8 cellular contexts compared by ENCODE assay signal in genomic region chr16:72066747-72067146, GRCh38. TPM values are rescaled to one million over a fixed set of nuclear protein-coding genes. Genes with fewer than 3 reads are reported as not detected.
A peak's percentile ranks its signal among the peaks of the same experiment; 100 is the strongest.
DNase-seq lines count a peak whose midpoint lies in the region; ATAC-seq, FAIRE-seq and TF ChIP-seq lines count a peak whose summit lies in the region.

No MANE protein-coding gene starts in this region.

- H4K20me1 ChIP-seq in HepG2 (ENCODE audit: insufficient read depth, low read length), result no peaks in the 10 kb centered on the region

- in situ Hi-C loops in HepG2 (cut with HindIII; ENCODE audit: extremely low pct_ligation_motif_present, low pct_unique_long_range_greater_than_20kb), result loop anchor here (5.0 kb wide), 1 partner anchor 36 kb away; no protein-coding TSS in a partner anchor

- TF ChIP-seq POLR2A in HepG2 (IDR thresholded peaks at IDR 0.05; ENCODE audit: insufficient read depth in 1 of 2, low read depth in 2 of 2, low read length in 2 of 2), result no peak

- no peak overlapping the region for H3K4me3 ChIP-seq in CD4-positive, alpha-beta memory T cell (ENCODE audit: low read length in 2 of 2)
- no peak overlapping the region for H3K4me3 ChIP-seq in HepG2 (replicated peaks in 1 of 3; ENCODE audit: insufficient read depth in 1 of 3, low read depth in 2 of 3, low read length in 3 of 3)

- TF ChIP-seq CTCF in chondrocyte (IDR thresholded peaks at IDR 0.05) (peak; percentile 80), HepG2 (CRISPR knock-in tag; IDR thresholded peaks at IDR 0.05) (peak; percentile 85)

- H3K9me3 Mint-ChIP-seq in CD4-positive, alpha-beta memory T cell, result peaks cover 0 to 2% (median 0%) of the 10 kb centered on the region in 8 donors
- H3K9me3 Mint-ChIP-seq in chondrocyte (ENCODE audit: low read depth), result no peaks in the 10 kb centered on the region

- FAIRE-seq in HepG2 (lab: Jason Lieb, UNC), result peak; percentile 79

- no peaks in the 10 kb centered on the region for H3K4me1 ChIP-seq in CD4-positive, alpha-beta memory T cell (ENCODE audit: insufficient read depth, low read length)
- H3K4me1 ChIP-seq in HepG2 (ENCODE audit: insufficient read depth, low read length), result peaks cover 78% of the 10 kb centered on the region

- TF ChIP-seq RAD21 in HepG2 (CRISPR knock-in tag; IDR thresholded peaks at IDR 0.05), result peak; percentile 87

- ATAC-seq in GM19043 (IDR thresholded peaks at IDR 0.05; ENCODE audit: low read depth, unreplicated experiment) (peak; percentile 56), HepG2 (peak; percentile 44), HG03439 (IDR thresholded peaks at IDR 0.05; ENCODE audit: unreplicated experiment) (no peak), HG03342 (IDR thresholded peaks at IDR 0.05; ENCODE audit: unreplicated experiment) (no peak), HG03097 (IDR thresholded peaks at IDR 0.05; ENCODE audit: low FRiP score, unreplicated experiment) (no peak)

- H3K36me3 Mint-ChIP-seq in CD4-positive, alpha-beta memory T cell, result peaks cover 3 to 17% of the 10 kb centered on the region in 2 donors
- peaks cover 4% of the 10 kb centered on the region for H3K36me3 Mint-ChIP-seq in chondrocyte (ENCODE audit: low read depth)

- no peaks in the 10 kb centered on the region for H3K27me3 ChIP-seq in CD4-positive, alpha-beta memory T cell (ENCODE audit: insufficient read depth, low read length)
- H3K27me3 ChIP-seq in HepG2 (ENCODE audit: control insufficient read depth in 1 of 2, insufficient read depth in 2 of 2, low read length in 2 of 2), result no peaks in the 10 kb centered on the region

- 7% methylated on average over 1 of the region's 1 CpG for WGBS in HepG2 (ENCODE audit: low lambda C conversion rate)

- POLR2A ChIA-PET in CD4-positive, alpha-beta memory T cell (lab: Charles Lee; ENCODE audit: partially characterized antibody), result no interaction called here
- POLR2A ChIA-PET in HepG2 (lab: Yijun Ruan, JAX), result interaction anchor here (0.6 to 4.0 kb wide), 7 partner anchors 12 to 103 kb away, joined by 3 to 36 read pairs (median 5); partner anchors contain the start of genes DHX38, HP and TXNL4B

- H3K4me1 Mint-ChIP-seq in CD4-positive, alpha-beta memory T cell, result peaks cover 0 to 2% (median 0%) of the 10 kb centered on the region in 4 donors
- H3K4me1 Mint-ChIP-seq in chondrocyte (ENCODE audit: low read depth), result no peaks in the 10 kb centered on the region

- TF ChIP-seq EP300 in HepG2 (IDR thresholded peaks at IDR 0.05; ENCODE audit: low read depth in 2 of 2, low read length in 2 of 2) (no peak), HepG2 (CRISPR knock-in tag; IDR thresholded peaks at IDR 0.05; ENCODE audit: borderline replicate concordance) (no peak)

- no peak overlapping the region for H3K9ac ChIP-seq in HepG2 (ENCODE audit: insufficient read depth, low read depth, low read length)

- no TSS peak for BruUV-seq in HepG2 (replicated peaks; lab: Mats Ljungman, UMichigan)

- H3K4me2 ChIP-seq in HepG2 (ENCODE audit: low read depth, low read length), result no peak overlapping the region

- peak overlapping the region in 1 of 7 donors; percentile 29 for H3K27ac Mint-ChIP-seq in CD4-positive, alpha-beta memory T cell
- no peak overlapping the region for H3K27ac Mint-ChIP-seq in chondrocyte (ENCODE audit: unreplicated experiment)

- no peaks in the 10 kb centered on the region for H3K27me3 Mint-ChIP-seq in CD4-positive, alpha-beta memory T cell
- H3K27me3 Mint-ChIP-seq in chondrocyte (ENCODE audit: low read depth), result peaks cover 1% of the 10 kb centered on the region

- H3K9me3 ChIP-seq in CD4-positive, alpha-beta memory T cell (ENCODE audit: control insufficient read depth in 1 of 2, low read length in 2 of 2), result no peaks in the 10 kb centered on the region
- H3K9me3 ChIP-seq in HepG2 (ENCODE audit: low read length), result 0 out of 2 replicates have a peak, but pooled peaks cover 4% of the 10 kb centered on the region

- no peak overlapping the region for H3K27ac ChIP-seq in CD4-positive, alpha-beta memory T cell (ENCODE audit: low read depth, low read length)
- H3K27ac ChIP-seq in HepG2 (ENCODE audit: extremely low read length, insufficient read depth, low read length), result no peak overlapping the region

- CTCF ChIA-PET in CD4-positive, alpha-beta memory T cell (lab: Charles Lee; ENCODE audit: partially characterized antibody), result interaction anchor here (0.9 to 1.6 kb wide), 6 partner anchors 9 to 33 kb away, joined by 3 to 9 read pairs (median 4); no protein-coding TSS in a partner anchor
- CTCF ChIA-PET in HepG2 (lab: Yijun Ruan, JAX; ENCODE audit: low intra/inter-chr PET ratio, low total read pairs), result interaction anchor here (1.1 to 5.2 kb wide), 6 partner anchors 24 to 34 kb away, joined by 3 to 58 read pairs (median 4); partner anchors contain the start of genes DHX38 and TXNL4B

- intact Hi-C loops in CD4-positive, alpha-beta memory T cell (cut with micrococcal nuclease), result loop anchor here (1.0 kb wide), 1 partner anchor 33 kb away; no protein-coding TSS in a partner anchor
- intact Hi-C loops in HepG2 (cut with micrococcal nuclease; ENCODE audit: unreplicated experiment), result loop anchor here (1.0 to 2.0 kb wide), 3 partner anchors 27 to 58 kb away; partner anchors contain the start of genes DHODH, DHX38 and TXNL4B

- no peak overlapping the region for H3K4me3 Mint-ChIP-seq in CD4-positive, alpha-beta memory T cell
- no peak overlapping the region for H3K4me3 Mint-ChIP-seq in chondrocyte (ENCODE audit: unreplicated experiment)

- H3K79me2 ChIP-seq in HepG2 (ENCODE audit: insufficient read depth, low read length), result no peaks in the 10 kb centered on the region

- H2AFZ ChIP-seq in HepG2 (ENCODE audit: low read length), result no peak overlapping the region

- peak in 4 of 5 donors; percentile 4 to 24 (median 9) for DNase-seq in CD4-positive, alpha-beta memory T cell
- peak; percentile 30 for DNase-seq in NCI-H460 (ENCODE audit: extremely low read depth, low read depth)
- DNase-seq in chondrocyte (ENCODE audit: low spot score), result no peak
- peak; percentile 72 for DNase-seq in HepG2 (ENCODE audit: low spot score)

- H3K36me3 ChIP-seq in CD4-positive, alpha-beta memory T cell (ENCODE audit: insufficient read depth, low read length), result no peaks in the 10 kb centered on the region
- no peaks in the 10 kb centered on the region; a peak in 1 of 5 replicates for H3K36me3 ChIP-seq in HepG2 (replicated peaks in 1 of 2; ENCODE audit: control insufficient read depth in 1 of 2, insufficient read depth in 2 of 2, low read length in 2 of 2)

RNA-seq across cellular contexts. Expression of gene HPR, which starts 3.7 kb away (rescaled TPM):
- total RNA-seq in CD4-positive, alpha-beta memory T cell, result not detected
- polyA plus RNA-seq in CD4-positive, alpha-beta memory T cell, result not detected
- total RNA-seq in NCI-H460 (2014; rRNA removed; shearing (Covaris generic)), result not detected in 2 replicates
- polyA plus RNA-seq in NCI-H460 (2014; cell fraction: nucleus; rRNA removed), result not detected in 2 replicates
- total RNA-seq in chondrocyte, result not detected in 3 replicates
- total RNA-seq in HepG2 (2016; rRNA removed; fragmentation: Illumina TruSeq; extraction: Trizol), result 29.5 and 50.5 TPM in 2 replicates
- 12.5 and 12.9 TPM in 2 replicates for total RNA-seq in HepG2 (2016; cell fraction: cytosol; rRNA removed; fragmentation: Illumina TruSeq; extraction: Trizol; ENCODE audit: low read depth)
- 30.8 and 52.5 TPM in 2 replicates for total RNA-seq in HepG2 (2016; cell fraction: insoluble cytoplasmic fraction; rRNA removed; fragmentation: Illumina TruSeq; extraction: Trizol)
- 17.8 and 19.1 TPM in 2 replicates for total RNA-seq in HepG2 (2016; cell fraction: membrane; rRNA removed; fragmentation: Illumina TruSeq; extraction: Trizol)
- total RNA-seq in HepG2 (2016; cell fraction: nucleus; rRNA removed; fragmentation: Illumina TruSeq; extraction: Trizol), result 41.5 and 48.6 TPM in 2 replicates
- 107 and 123 TPM in 2 replicates for polyA plus RNA-seq in HepG2 (2011; rRNA removed)
- polyA plus RNA-seq in HepG2 (2011; cell fraction: cytosol; rRNA removed), result 94.0 and 130 TPM in 2 replicates
- 62.2 and 82.7 TPM in 2 replicates for polyA plus RNA-seq in HepG2 (2011; cell fraction: nucleus; rRNA removed)
- polyA plus RNA-seq in HepG2 (2012), result 33.5 and 49.7 TPM in 2 replicates
- 10.7 and 12.1 TPM in 2 replicates for polyA plus RNA-seq in HepG2 (2016; cell fraction: cytosol; fragmentation: Illumina TruSeq; extraction: Trizol; ENCODE audit: low read depth)
- 25.0 and 25.5 TPM in 2 replicates for polyA plus RNA-seq in HepG2 (2016; cell fraction: insoluble cytoplasmic fraction; fragmentation: Illumina TruSeq; extraction: Trizol; ENCODE audit: low read depth)
- 10.2 and 13.0 TPM in 2 replicates for polyA plus RNA-seq in HepG2 (2016; cell fraction: membrane; fragmentation: Illumina TruSeq; extraction: Trizol; ENCODE audit: low read depth)
- polyA plus RNA-seq in HepG2 (2016; cell fraction: nucleus; fragmentation: Illumina TruSeq; extraction: Trizol; ENCODE audit: insufficient read depth, low read depth), result 77.3 and 85.6 TPM in 2 replicates
- 45.3 TPM in 1 of 2 replicates, not detected in the other for polyA minus RNA-seq in HepG2 (2011; rRNA and poly(A)+ RNA removed; ENCODE audit: low replicate concordance)
- 27.7 and 38.2 TPM in 2 replicates for polyA minus RNA-seq in HepG2 (2011; cell fraction: cytosol; rRNA and poly(A)+ RNA removed)
- polyA minus RNA-seq in HepG2 (2011; cell fraction: nucleus; rRNA and poly(A)+ RNA removed), result 22.4 and 28.3 TPM in 2 replicates

RNA-seq across cellular contexts. Expression of gene HP, which starts 12.4 kb away (rescaled TPM):
- total RNA-seq in CD4-positive, alpha-beta memory T cell, result not detected
- not detected for polyA plus RNA-seq in CD4-positive, alpha-beta memory T cell
- not detected in 2 replicates for total RNA-seq in NCI-H460 (2014; rRNA removed; shearing (Covaris generic))
- polyA plus RNA-seq in NCI-H460 (2014; cell fraction: nucleus; rRNA removed), result not detected in 2 replicates
- not detected in 3 replicates for total RNA-seq in chondrocyte
- 204 and 387 TPM in 2 replicates for total RNA-seq in HepG2 (2016; rRNA removed; fragmentation: Illumina TruSeq; extraction: Trizol)
- 101 and 104 TPM in 2 replicates for total RNA-seq in HepG2 (2016; cell fraction: cytosol; rRNA removed; fragmentation: Illumina TruSeq; extraction: Trizol; ENCODE audit: low read depth)
- total RNA-seq in HepG2 (2016; cell fraction: insoluble cytoplasmic fraction; rRNA removed; fragmentation: Illumina TruSeq; extraction: Trizol), result 212 and 406 TPM in 2 replicates
- total RNA-seq in HepG2 (2016; cell fraction: membrane; rRNA removed; fragmentation: Illumina TruSeq; extraction: Trizol), result 87.2 and 95.2 TPM in 2 replicates
- total RNA-seq in HepG2 (2016; cell fraction: nucleus; rRNA removed; fragmentation: Illumina TruSeq; extraction: Trizol), result 285 and 296 TPM in 2 replicates
- 524 and 697 TPM in 2 replicates for polyA plus RNA-seq in HepG2 (2011; rRNA removed)
- 453 and 910 TPM in 2 replicates for polyA plus RNA-seq in HepG2 (2011; cell fraction: cytosol; rRNA removed)
- 156 and 249 TPM in 2 replicates for polyA plus RNA-seq in HepG2 (2011; cell fraction: nucleus; rRNA removed)
- polyA plus RNA-seq in HepG2 (2012), result 146 and 552 TPM in 2 replicates
- 90.8 and 96.3 TPM in 2 replicates for polyA plus RNA-seq in HepG2 (2016; cell fraction: cytosol; fragmentation: Illumina TruSeq; extraction: Trizol; ENCODE audit: low read depth)
- polyA plus RNA-seq in HepG2 (2016; cell fraction: insoluble cytoplasmic fraction; fragmentation: Illumina TruSeq; extraction: Trizol; ENCODE audit: low read depth), result 197 and 222 TPM in 2 replicates
- polyA plus RNA-seq in HepG2 (2016; cell fraction: membrane; fragmentation: Illumina TruSeq; extraction: Trizol; ENCODE audit: low read depth), result 71.5 and 78.8 TPM in 2 replicates
- polyA plus RNA-seq in HepG2 (2016; cell fraction: nucleus; fragmentation: Illumina TruSeq; extraction: Trizol; ENCODE audit: insufficient read depth, low read depth), result 495 and 512 TPM in 2 replicates
- polyA minus RNA-seq in HepG2 (2011; rRNA and poly(A)+ RNA removed; ENCODE audit: low replicate concordance), result 0.77 and 754 TPM in 2 replicates
- polyA minus RNA-seq in HepG2 (2011; cell fraction: cytosol; rRNA and poly(A)+ RNA removed), result 250 and 368 TPM in 2 replicates
- 79.4 and 147 TPM in 2 replicates for polyA minus RNA-seq in HepG2 (2011; cell fraction: nucleus; rRNA and poly(A)+ RNA removed)

RNA-seq across cellular contexts. Expression of gene TXNL4B, which starts 26.7 kb away (rescaled TPM):
- 10 to 100 TPM; 23.7 to 26.1 TPM for total RNA-seq in CD4-positive, alpha-beta memory T cell
- polyA plus RNA-seq in CD4-positive, alpha-beta memory T cell, result 10 to 100 TPM; 11.3 to 12.5 TPM
- total RNA-seq in NCI-H460 (2014; rRNA removed; shearing (Covaris generic)), result 15.1 and 16.5 TPM in 2 replicates
- 9.0 and 11.2 TPM in 2 replicates for polyA plus RNA-seq in NCI-H460 (2014; cell fraction: nucleus; rRNA removed)
- total RNA-seq in chondrocyte, result 5.1 to 8.7 TPM (median 7.1 TPM) in 3 replicates
- total RNA-seq in HepG2 (2016; rRNA removed; fragmentation: Illumina TruSeq; extraction: Trizol), result 18.3 and 24.4 TPM in 2 replicates
- 9.5 and 11.8 TPM in 2 replicates for total RNA-seq in HepG2 (2016; cell fraction: cytosol; rRNA removed; fragmentation: Illumina TruSeq; extraction: Trizol; ENCODE audit: low read depth)
- 18.8 and 30.9 TPM in 2 replicates for total RNA-seq in HepG2 (2016; cell fraction: insoluble cytoplasmic fraction; rRNA removed; fragmentation: Illumina TruSeq; extraction: Trizol)
- total RNA-seq in HepG2 (2016; cell fraction: membrane; rRNA removed; fragmentation: Illumina TruSeq; extraction: Trizol), result 8.7 and 9.5 TPM in 2 replicates
- total RNA-seq in HepG2 (2016; cell fraction: nucleus; rRNA removed; fragmentation: Illumina TruSeq; extraction: Trizol), result 9.0 and 14.7 TPM in 2 replicates
- polyA plus RNA-seq in HepG2 (2011; rRNA removed), result 14.5 and 17.4 TPM in 2 replicates
- polyA plus RNA-seq in HepG2 (2011; cell fraction: cytosol; rRNA removed), result 11.2 and 14.4 TPM in 2 replicates
- polyA plus RNA-seq in HepG2 (2011; cell fraction: nucleus; rRNA removed), result 7.1 and 10.1 TPM in 2 replicates
- 11.4 and 16.0 TPM in 2 replicates for polyA plus RNA-seq in HepG2 (2012)
- 3.8 and 4.9 TPM in 2 replicates for polyA plus RNA-seq in HepG2 (2016; cell fraction: cytosol; fragmentation: Illumina TruSeq; extraction: Trizol; ENCODE audit: low read depth)
- polyA plus RNA-seq in HepG2 (2016; cell fraction: insoluble cytoplasmic fraction; fragmentation: Illumina TruSeq; extraction: Trizol; ENCODE audit: low read depth), result 23.9 and 29.5 TPM in 2 replicates
- 7.5 TPM in 2 replicates for polyA plus RNA-seq in HepG2 (2016; cell fraction: membrane; fragmentation: Illumina TruSeq; extraction: Trizol; ENCODE audit: low read depth)
- polyA plus RNA-seq in HepG2 (2016; cell fraction: nucleus; fragmentation: Illumina TruSeq; extraction: Trizol; ENCODE audit: insufficient read depth, low read depth), result 18.3 and 20.5 TPM in 2 replicates
- polyA minus RNA-seq in HepG2 (2011; rRNA and poly(A)+ RNA removed; ENCODE audit: low replicate concordance), result 4.6 and 8.0 TPM in 2 replicates
- polyA minus RNA-seq in HepG2 (2011; cell fraction: cytosol; rRNA and poly(A)+ RNA removed), result 5.5 and 5.8 TPM in 2 replicates
- 8.6 and 11.6 TPM in 2 replicates for polyA minus RNA-seq in HepG2 (2011; cell fraction: nucleus; rRNA and poly(A)+ RNA removed)

RNA-seq across cellular contexts. Expression of gene DHX38, which starts 26.9 kb away (rescaled TPM):
- 100 to 1,000 TPM; 109 to 120 TPM for total RNA-seq in CD4-positive, alpha-beta memory T cell
- polyA plus RNA-seq in CD4-positive, alpha-beta memory T cell, result 10 to 100 TPM; 16.9 to 43.3 TPM
- total RNA-seq in NCI-H460 (2014; rRNA removed; shearing (Covaris generic)), result 24.6 and 33.6 TPM in 2 replicates
- polyA plus RNA-seq in NCI-H460 (2014; cell fraction: nucleus; rRNA removed), result 61.8 and 74.4 TPM in 2 replicates
- 44.9 to 60.8 TPM (median 51.0 TPM) in 3 replicates for total RNA-seq in chondrocyte
- total RNA-seq in HepG2 (2016; rRNA removed; fragmentation: Illumina TruSeq; extraction: Trizol), result 58.9 and 85.9 TPM in 2 replicates
- 14.5 and 15.5 TPM in 2 replicates for total RNA-seq in HepG2 (2016; cell fraction: cytosol; rRNA removed; fragmentation: Illumina TruSeq; extraction: Trizol; ENCODE audit: low read depth)
- 48.6 and 86.7 TPM in 2 replicates for total RNA-seq in HepG2 (2016; cell fraction: insoluble cytoplasmic fraction; rRNA removed; fragmentation: Illumina TruSeq; extraction: Trizol)
- 21.7 and 23.0 TPM in 2 replicates for total RNA-seq in HepG2 (2016; cell fraction: membrane; rRNA removed; fragmentation: Illumina TruSeq; extraction: Trizol)
- total RNA-seq in HepG2 (2016; cell fraction: nucleus; rRNA removed; fragmentation: Illumina TruSeq; extraction: Trizol), result 82.9 and 85.2 TPM in 2 replicates
- 54.4 and 57.8 TPM in 2 replicates for polyA plus RNA-seq in HepG2 (2011; rRNA removed)
- 33.6 and 46.3 TPM in 2 replicates for polyA plus RNA-seq in HepG2 (2011; cell fraction: cytosol; rRNA removed)
- 245 and 273 TPM in 2 replicates for polyA plus RNA-seq in HepG2 (2011; cell fraction: nucleus; rRNA removed)
- 54.2 and 64.4 TPM in 2 replicates for polyA plus RNA-seq in HepG2 (2012)
- polyA plus RNA-seq in HepG2 (2016; cell fraction: cytosol; fragmentation: Illumina TruSeq; extraction: Trizol; ENCODE audit: low read depth), result 4.0 and 4.3 TPM in 2 replicates
- 40.9 and 48.3 TPM in 2 replicates for polyA plus RNA-seq in HepG2 (2016; cell fraction: insoluble cytoplasmic fraction; fragmentation: Illumina TruSeq; extraction: Trizol; ENCODE audit: low read depth)
- polyA plus RNA-seq in HepG2 (2016; cell fraction: membrane; fragmentation: Illumina TruSeq; extraction: Trizol; ENCODE audit: low read depth), result 7.3 and 10.2 TPM in 2 replicates
- polyA plus RNA-seq in HepG2 (2016; cell fraction: nucleus; fragmentation: Illumina TruSeq; extraction: Trizol; ENCODE audit: insufficient read depth, low read depth), result 193 and 204 TPM in 2 replicates
- polyA minus RNA-seq in HepG2 (2011; rRNA and poly(A)+ RNA removed; ENCODE audit: low replicate concordance), result 86.4 and 115 TPM in 2 replicates
- polyA minus RNA-seq in HepG2 (2011; cell fraction: cytosol; rRNA and poly(A)+ RNA removed), result 47.6 and 64.3 TPM in 2 replicates
- 89.3 and 93.6 TPM in 2 replicates for polyA minus RNA-seq in HepG2 (2011; cell fraction: nucleus; rRNA and poly(A)+ RNA removed)

RNA-seq across cellular contexts. Expression of gene DHODH, which starts 58.2 kb away (rescaled TPM):
- 1 to 10 TPM; 9.6 to 9.7 TPM for total RNA-seq in CD4-positive, alpha-beta memory T cell
- polyA plus RNA-seq in CD4-positive, alpha-beta memory T cell, result 10 to 100 TPM in 1 of 2 donors, 1 to 10 TPM in 1; 8.1 to 11.2 TPM
- 9.5 and 12.0 TPM in 2 replicates for total RNA-seq in NCI-H460 (2014; rRNA removed; shearing (Covaris generic))
- 17.2 and 24.5 TPM in 2 replicates for polyA plus RNA-seq in NCI-H460 (2014; cell fraction: nucleus; rRNA removed)
- 4.1 to 5.7 TPM (median 4.6 TPM) in 3 replicates for total RNA-seq in chondrocyte
- 12.7 and 16.4 TPM in 2 replicates for total RNA-seq in HepG2 (2016; rRNA removed; fragmentation: Illumina TruSeq; extraction: Trizol)
- total RNA-seq in HepG2 (2016; cell fraction: cytosol; rRNA removed; fragmentation: Illumina TruSeq; extraction: Trizol; ENCODE audit: low read depth), result 2.8 and 3.5 TPM in 2 replicates
- total RNA-seq in HepG2 (2016; cell fraction: insoluble cytoplasmic fraction; rRNA removed; fragmentation: Illumina TruSeq; extraction: Trizol), result 7.2 and 17.7 TPM in 2 replicates
- total RNA-seq in HepG2 (2016; cell fraction: membrane; rRNA removed; fragmentation: Illumina TruSeq; extraction: Trizol), result 6.4 and 6.5 TPM in 2 replicates
- 15.5 and 21.3 TPM in 2 replicates for total RNA-seq in HepG2 (2016; cell fraction: nucleus; rRNA removed; fragmentation: Illumina TruSeq; extraction: Trizol)
- 9.7 and 10.7 TPM in 2 replicates for polyA plus RNA-seq in HepG2 (2011; rRNA removed)
- 9.2 and 11.3 TPM in 2 replicates for polyA plus RNA-seq in HepG2 (2011; cell fraction: cytosol; rRNA removed)
- 9.2 and 9.3 TPM in 2 replicates for polyA plus RNA-seq in HepG2 (2011; cell fraction: nucleus; rRNA removed)
- 8.3 and 11.2 TPM in 2 replicates for polyA plus RNA-seq in HepG2 (2012)
- polyA plus RNA-seq in HepG2 (2016; cell fraction: cytosol; fragmentation: Illumina TruSeq; extraction: Trizol; ENCODE audit: low read depth), result 3.0 and 3.1 TPM in 2 replicates
- polyA plus RNA-seq in HepG2 (2016; cell fraction: insoluble cytoplasmic fraction; fragmentation: Illumina TruSeq; extraction: Trizol; ENCODE audit: low read depth), result 8.7 and 9.3 TPM in 2 replicates
- 3.3 and 4.6 TPM in 2 replicates for polyA plus RNA-seq in HepG2 (2016; cell fraction: membrane; fragmentation: Illumina TruSeq; extraction: Trizol; ENCODE audit: low read depth)
- 19.3 and 27.3 TPM in 2 replicates for polyA plus RNA-seq in HepG2 (2016; cell fraction: nucleus; fragmentation: Illumina TruSeq; extraction: Trizol; ENCODE audit: insufficient read depth, low read depth)
- 7.9 and 10.5 TPM in 2 replicates for polyA minus RNA-seq in HepG2 (2011; rRNA and poly(A)+ RNA removed; ENCODE audit: low replicate concordance)
- polyA minus RNA-seq in HepG2 (2011; cell fraction: cytosol; rRNA and poly(A)+ RNA removed), result 4.6 and 5.8 TPM in 2 replicates
- polyA minus RNA-seq in HepG2 (2011; cell fraction: nucleus; rRNA and poly(A)+ RNA removed), result 8.2 and 11.4 TPM in 2 replicates

Comparison
In these comparisons a context has a peak if more than half of its experiments do, and no peak if none do; other contexts are left out.
1. ATAC-seq: peak in GM19043 (single experiment) and HepG2 (single experiment); none in HG03439 (single experiment), HG03342 (single experiment) and HG03097 (single experiment).
2. RNA of gene HPR, which starts 3.7 kb away (total RNA-seq): 12.5 to 52.5 TPM in HepG2; not detected in CD4-positive, alpha-beta memory T cell, not detected in NCI-H460 and not detected in chondrocyte; every median in the first group is over 10 times any median in the second.
3. RNA of gene HP, which starts 12.4 kb away (total RNA-seq): 87.2 to 406 TPM in HepG2; not detected in CD4-positive, alpha-beta memory T cell, not detected in NCI-H460 and not detected in chondrocyte; every median in the first group is over 10 times any median in the second.